In the genomic region with DNA sequence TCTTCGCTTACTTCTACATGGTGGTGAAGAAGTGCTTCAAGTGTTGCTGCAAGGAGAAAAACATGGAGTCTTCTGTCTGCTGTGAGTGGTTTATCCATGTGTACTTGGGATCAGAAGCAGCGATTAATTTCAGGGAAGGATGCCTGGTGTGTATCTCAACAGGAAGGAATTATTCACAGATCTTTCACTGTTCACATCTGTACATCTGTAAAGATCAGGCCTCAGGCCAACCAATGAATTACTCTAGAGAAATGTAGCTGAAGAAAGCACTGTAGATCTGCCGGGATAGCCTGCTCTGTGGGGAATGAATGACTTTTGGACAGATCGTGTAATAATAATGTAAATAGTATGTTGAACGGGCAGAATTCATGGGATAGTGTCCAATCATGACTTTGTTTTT, we compare ENCODE assay signal across 24 cellular contexts. TPM values are rescaled to one million over a fixed set of nuclear protein-coding genes. Genes with fewer than 3 reads are reported as not detected.
"Had no signal": no experiment of that assay in that cellular context is flagged by ENCODE, and none has a peak within 500 bp of the region (broad histone marks: within the 10 kb centered on the region; RNA-seq: fewer than 3 reads in every experiment).

No MANE protein-coding gene starts in this region.

- H3K9me3 Mint-ChIP-seq: activated T-helper 1 cell treated with anti-CD3 and anti-CD28 coated beads, Interleukin-12 subunit alpha, Interleukin-12 subunit beta, Interleukin-2, Interleukin-4 antibody, amounts not matched to agents 30 ng/mL and 10 ng/mL and 1 ng/mL, durations not matched to agents 14 hours and 24 hours and 36 hours had no signal

- H3K36me3 ChIP-seq: colonic mucosa, ovary, tibial nerve, uterus had no signal

- ATAC-seq: naive thymus-derived CD4-positive, alpha-beta T cell; psoas muscle; right cardiac atrium; stimulated activated naive CD8-positive, alpha-beta T cell treated with anti-CD3 and anti-CD28 coated beads, Interleukin-15, Interleukin-2, amounts not matched to agents 100 U/mL and 50 U/mL, for 24 hours had no signal

- H3K4me1 ChIP-seq: colonic mucosa, psoas muscle, tibial nerve, uterus had no signal

- H3K4me3 Mint-ChIP-seq: activated T-helper 1 cell treated with anti-CD3 and anti-CD28 coated beads, Interleukin-12 subunit alpha, Interleukin-12 subunit beta, Interleukin-2, Interleukin-4 antibody, amounts not matched to agents 30 ng/mL and 10 ng/mL and 1 ng/mL, durations not matched to agents 14 hours and 24 hours and 36 hours; brain; endodermal cell; naive thymus-derived CD4-positive, alpha-beta T cell had no signal

- H3K4me1 Mint-ChIP-seq: endodermal cell had no signal

- H3K27me3 Mint-ChIP-seq: activated naive CD8-positive, alpha-beta T cell had no signal

- H3K27ac Mint-ChIP-seq: activated naive CD8-positive, alpha-beta T cell; activated T-helper 1 cell treated with anti-CD3 and anti-CD28 coated beads, Interleukin-12 subunit alpha, Interleukin-12 subunit beta, Interleukin-2, Interleukin-4 antibody, amounts not matched to agents 30 ng/mL and 10 ng/mL and 1 ng/mL, durations not matched to agents 14 hours and 24 hours and 36 hours; endodermal cell had no signal

- H3K27me3 ChIP-seq: colonic mucosa, ovary, tibial nerve, uterus had no signal

- DNase-seq: activated CD4-positive, alpha-beta T cell treated with anti-CD3 and anti-CD28 coated beads, Interleukin-2, amount 50 U/mL, for 1 hour; activated CD4-positive, CD25-positive, alpha-beta regulatory T cell treated with anti-CD3 and anti-CD28 coated beads, Interleukin-2, amount 50 U/mL, for 72 hours; activated T-cell treated with anti-CD3 and anti-CD28 coated beads for 4 hours; central memory CD4-positive, alpha-beta T cell; colonic mucosa; endodermal cell; mesendoderm; naive thymus-derived CD4-positive, alpha-beta T cell; ovary; psoas muscle; right cardiac atrium; stimulated activated CD4-positive, alpha-beta T cell treated with anti-CD3 and anti-CD28 coated beads, Interleukin-2, amount 100 ng/mL, for 24 hours; stimulated activated naive CD8-positive, alpha-beta T cell treated with anti-CD3 and anti-CD28 coated beads, Interleukin-15, Interleukin-2, amounts not matched to agents 100 U/mL and 50 U/mL, for 24 hours; T-helper 2 cell; uterus had no signal

- H3K27ac ChIP-seq: colonic mucosa, epithelial cell of prostate, ovary, psoas muscle, tibial nerve, uterus, VCaP had no signal

- H3K36me3 Mint-ChIP-seq: activated naive CD8-positive, alpha-beta T cell; brain had no signal

- H3K9me3 ChIP-seq: colonic mucosa, ovary, psoas muscle, tibial nerve, uterus had no signal

- H3K4me3 ChIP-seq: colonic mucosa, ovary, psoas muscle, tibial nerve, uterus had no signal

RNA-seq across cellular contexts. Expression of a gene that starts 54.1 kb away (rescaled TPM):
- total RNA-seq: activated T-helper 1 cell treated with anti-CD3 and anti-CD28 coated beads, Interleukin-12 subunit alpha, Interleukin-12 subunit beta, Interleukin-2, Interleukin-4 antibody, amounts not matched to agents 30 ng/mL and 10 ng/mL and 1 ng/mL, durations not matched to agents 14 hours and 24 hours and 36 hours; colonic mucosa; endodermal cell; glomerular endothelial cell; mucosa of gallbladder; naive thymus-derived CD4-positive, alpha-beta T cell; psoas muscle; right cardiac atrium; skeletal muscle tissue; tibial nerve had no signal
